ENCODE assay signal across 12 cellular contexts in genomic region chr1:232319106-232319505, GRCh38.
A peak's percentile ranks its signal among the peaks of the same experiment; 100 is the strongest.
DNase-seq lines count a peak whose midpoint lies in the region; ATAC-seq and TF ChIP-seq lines count a peak whose summit lies in the region.
"Had no signal": no experiment of that assay in that cellular context is flagged by ENCODE, and none has a peak within 500 bp of the region (broad histone marks: within the 10 kb centered on the region; RNA-seq: fewer than 3 reads in every experiment).

No MANE protein-coding gene starts in this region.

- H3K4me1 ChIP-seq in H9 (ENCODE audit: insufficient read depth, low read length): 0 out of 2 replicates have a peak, but pooled peaks cover 2% of the 10 kb centered on the region
- peaks cover 38% of the 10 kb centered on the region for H3K4me1 ChIP-seq in cardiac muscle cell (ENCODE audit: low read depth)
- peaks cover 0 to 8% of the 10 kb centered on the region in 2 donors for H3K4me1 ChIP-seq in neuronal stem cell (ENCODE audit: control insufficient read depth in 2 of 2, insufficient read depth in 1 of 2, low read depth in 1 of 2, low read length in 2 of 2)
- H3K4me1 ChIP-seq in MM.1S (ENCODE audit: low read length): no peaks in the 10 kb centered on the region

- H3K36me3 ChIP-seq in cardiac muscle cell: no peaks in the 10 kb centered on the region
- H3K36me3 ChIP-seq in neuronal stem cell (replicated peaks in 1 of 2; ENCODE audit: control insufficient read depth in 2 of 2, insufficient read depth in 2 of 2, low read length in 2 of 2): no peaks in the 10 kb centered on the region
- H3K36me3 ChIP-seq in MM.1S (replicated peaks; ENCODE audit: insufficient read depth, low read length): no peaks in the 10 kb centered on the region

- no peaks in the 10 kb centered on the region for H3K79me2 ChIP-seq in H9 (ENCODE audit: insufficient read depth, low read length)
- H3K79me2 ChIP-seq in MM.1S (ENCODE audit: low read length): no peaks in the 10 kb centered on the region

- ATAC-seq in GM19035 (IDR thresholded peaks at IDR 0.05; ENCODE audit: unreplicated experiment): no peak
- no peak for ATAC-seq in HG02884 (IDR thresholded peaks at IDR 0.05; ENCODE audit: unreplicated experiment)
- ATAC-seq: stimulated activated memory B cell treated with anti-CD40 and anti-IgM and Interleukin-4, amounts not matched to agents 10 μg/mL and 1 μg/mL and 100 μg/mL, for 72 hours had no signal

- no peak overlapping the region for H3K4me3 Mint-ChIP-seq in H9
- H3K4me3 Mint-ChIP-seq: activated naive CD8-positive, alpha-beta T cell treated with anti-CD3 and anti-CD28 coated beads for 36 hours; B cell; stimulated activated memory B cell treated with anti-CD40 and anti-IgM and Interleukin-4, amounts not matched to agents 10 μg/mL and 1 μg/mL and 100 μg/mL, for 72 hours had no signal

- H2BK5ac ChIP-seq in H9 (ENCODE audit: insufficient read length, low read length) (no peak overlapping the region), neuronal stem cell (ENCODE audit: low read length) (no peak overlapping the region)

- H3K4me3 ChIP-seq in cardiac muscle cell (no peak overlapping the region), neuronal stem cell (ENCODE audit: low read length in 2 of 2) (no peak overlapping the region), MM.1S (ENCODE audit: low read length) (no peak overlapping the region)

- no peak overlapping the region for H4K8ac ChIP-seq in H9 (replicated peaks; ENCODE audit: insufficient read length, low read depth, low read length)
- no peak overlapping the region for H4K8ac ChIP-seq in neuronal stem cell (ENCODE audit: low read depth, low read length)

- peak overlapping the region in 1 of 3 experiments; percentile 24; a peak in 1 of 7 replicates for H3K27ac Mint-ChIP-seq in H9
- H3K27ac Mint-ChIP-seq: activated naive CD8-positive, alpha-beta T cell treated with anti-CD3 and anti-CD28 coated beads for 36 hours; B cell; stimulated activated memory B cell treated with anti-CD40 and anti-IgM and Interleukin-4, amounts not matched to agents 10 μg/mL and 1 μg/mL and 100 μg/mL, for 72 hours had no signal

- peak overlapping the region; percentile 8; the same call in 1 of the 2 replicates for H3K14ac ChIP-seq in H9 (ENCODE audit: insufficient read depth, low read length)
- no peak overlapping the region for H3K14ac ChIP-seq in neuronal stem cell (ENCODE audit: low read length)

- H3K18ac ChIP-seq in H9 (ENCODE audit: insufficient read length, low read depth, low read length): no peak overlapping the region
- H3K18ac ChIP-seq in neuronal stem cell (ENCODE audit: low read length): no peak overlapping the region

- no peaks in the 10 kb centered on the region for H3F3A ChIP-seq in MM.1S (ENCODE audit: insufficient read depth, low read length)

- H2AFZ ChIP-seq in H9 (ENCODE audit: low read length): no peak overlapping the region
- peak overlapping the region; percentile 4 for H2AFZ ChIP-seq in neuronal stem cell (ENCODE audit: low read length)
- H2AFZ ChIP-seq in MM.1S (ENCODE audit: low read length): no peak overlapping the region

- H3K4me1 Mint-ChIP-seq in H9: peaks cover 17 to 21% of the 10 kb centered on the region in 2 experiments
- H3K4me1 Mint-ChIP-seq: activated naive CD8-positive, alpha-beta T cell treated with anti-CD3 and anti-CD28 coated beads for 36 hours; B cell; stimulated activated memory B cell treated with anti-CD40 and anti-IgM and Interleukin-4, amounts not matched to agents 10 μg/mL and 1 μg/mL and 100 μg/mL, for 72 hours had no signal

- H2BK20ac ChIP-seq in H9 (ENCODE audit: low read depth, low read length, poor library complexity, severe bottlenecking): no peak overlapping the region

- H2BK15ac ChIP-seq in H9 (ENCODE audit: low read depth, low read length): no peak overlapping the region
- H2BK15ac ChIP-seq in neuronal stem cell (ENCODE audit: low read length): no peak overlapping the region

- H3K9ac ChIP-seq in H9 (ENCODE audit: extremely low read depth, insufficient read length, low read length) (no peak overlapping the region), neuronal stem cell (ENCODE audit: low read depth, low read length, poor library complexity) (no peak overlapping the region), MM.1S (ENCODE audit: low read length) (no peak overlapping the region)

- H4K91ac ChIP-seq in H9 (ENCODE audit: insufficient read length, low read depth, low read length) (no peak overlapping the region), neuronal stem cell (ENCODE audit: low read depth, low read length, poor library complexity) (no peak overlapping the region)

- H2AK5ac ChIP-seq in H9 (ENCODE audit: insufficient read length, low read length) (no peak overlapping the region), neuronal stem cell (ENCODE audit: low read depth, low read length) (no peak overlapping the region)

- no CpG with 5 or more reads among the region's 11 CpGs for WGBS in H9 (ENCODE audit: extremely low coverage, insufficient read length, low lambda C conversion rate)
- WGBS in neuronal stem cell (ENCODE audit: extremely low coverage in 2 of 2, insufficient read length in 2 of 2, insufficient replicate concordance in 1 of 2), 2 donors: no CpG with 5 or more reads among the region's 11 CpGs

- H3K9me2 ChIP-seq in MM.1S (replicated peaks; ENCODE audit: insufficient read depth, low read length): no peaks in the 10 kb centered on the region

- H3K27me3 ChIP-seq in H9 (ENCODE audit: insufficient read depth, low read length) (no peaks in the 10 kb centered on the region), cardiac muscle cell (no peaks in the 10 kb centered on the region), neuronal stem cell (ENCODE audit: control insufficient read depth in 3 of 3, insufficient read depth in 3 of 3, low read depth in 1 of 3, low read length in 3 of 3) (no peaks in the 10 kb centered on the region), MM.1S (replicated peaks; ENCODE audit: insufficient read depth, low read length) (no peaks in the 10 kb centered on the region)

- H2BK120ac ChIP-seq in H9 (ENCODE audit: low read depth, low read length, poor library complexity, severe bottlenecking) (no peak overlapping the region), neuronal stem cell (ENCODE audit: low read depth, low read length) (no peak overlapping the region)

- no peak overlapping the region for H4K5ac ChIP-seq in H9 (ENCODE audit: insufficient read length, low read depth, low read length)

- H3K79me1 ChIP-seq in H9 (ENCODE audit: insufficient read depth, low read depth, low read length, poor library complexity, severe bottlenecking) (no peaks in the 10 kb centered on the region), neuronal stem cell (ENCODE audit: low read depth, low read length) (no peaks in the 10 kb centered on the region)

- no peaks in the 10 kb centered on the region for H3K23me2 ChIP-seq in H9 (ENCODE audit: insufficient read length, low read depth, low read length, poor library complexity, severe bottlenecking)

- H3K36me3 Mint-ChIP-seq in H9 (ENCODE audit: insufficient read depth in 1 of 3, low read depth in 3 of 3): peaks cover 0 to 5% (median 3%) of the 10 kb centered on the region in 3 experiments; a peak in 2 of 7 replicates
- H3K36me3 Mint-ChIP-seq: activated naive CD8-positive, alpha-beta T cell treated with anti-CD3 and anti-CD28 coated beads for 36 hours; stimulated activated memory B cell treated with anti-CD40 and anti-IgM and Interleukin-4, amounts not matched to agents 10 μg/mL and 1 μg/mL and 100 μg/mL, for 72 hours had no signal

- TF ChIP-seq CTCF in H9 (conservative IDR thresholded peaks at IDR 0.05) (no peak), cardiac muscle cell (IDR thresholded peaks at IDR 0.05; ENCODE audit: low read depth, low read length) (no peak), MM.1S (IDR thresholded peaks at IDR 0.05; ENCODE audit: low read length) (no peak)

- H3K4me2 ChIP-seq in H9 (ENCODE audit: insufficient read depth, insufficient read length, low read length): no peak overlapping the region
- H3K4me2 ChIP-seq in neuronal stem cell (ENCODE audit: insufficient read depth, low read length, poor library complexity, severe bottlenecking): no peak overlapping the region
- no peak overlapping the region for H3K4me2 ChIP-seq in MM.1S (ENCODE audit: low read depth, low read length)

- no peaks in the 10 kb centered on the region for H4K20me1 ChIP-seq in H9 (ENCODE audit: control insufficient read depth, insufficient read depth, insufficient read length)
- H4K20me1 ChIP-seq in MM.1S (ENCODE audit: insufficient read depth, low read length): no peaks in the 10 kb centered on the region

- no peaks in the 10 kb centered on the region; the same call in none of the 2 replicates for H3K27me3 Mint-ChIP-seq in H9 (ENCODE audit: low read depth)
- H3K27me3 Mint-ChIP-seq: stimulated activated memory B cell treated with anti-CD40 and anti-IgM and Interleukin-4, amounts not matched to agents 10 μg/mL and 1 μg/mL and 100 μg/mL, for 72 hours had no signal

- no peak overlapping the region for H3K27ac ChIP-seq in H9 (ENCODE audit: insufficient read length, low read depth, low read length)
- peak overlapping the region; percentile 94 for H3K27ac ChIP-seq in cardiac muscle cell
- no peak overlapping the region for H3K27ac ChIP-seq in neuronal stem cell (replicated peaks; ENCODE audit: low read length)
- H3K27ac ChIP-seq in MM.1S (ENCODE audit: low read length): no peak overlapping the region

- no peak overlapping the region for H3T11ph ChIP-seq in H9 (ENCODE audit: low read length)

- H3K56ac ChIP-seq in H9 (ENCODE audit: insufficient read length, low read depth, low read length): no peak overlapping the region

- no peak overlapping the region for H3K4ac ChIP-seq in H9 (ENCODE audit: low read depth, low read length)
- no peak overlapping the region for H3K4ac ChIP-seq in neuronal stem cell (ENCODE audit: low read length)

- DNase-seq in H9 (no peak), NCI-H2171 treated with DMSO at 0.1 percent for 48 hours (lab: John Stamatoyannopoulos, UW) (peak; percentile 95), cardiac muscle cell (ENCODE audit: low read depth in 1 of 2, low spot score in 1 of 2) (peak in 1 of 2 donors; percentile 90), neuronal stem cell (ENCODE audit: low spot score) (no peak), MM.1S (no peak), SKM-1 (lab: John Stamatoyannopoulos, UW; ENCODE audit: unreplicated experiment) (no peak)
- DNase-seq: activated naive CD8-positive, alpha-beta T cell treated with anti-CD3 and anti-CD28 coated beads for 36 hours; stimulated activated CD4-positive, alpha-beta T cell treated with anti-CD3 and anti-CD28 coated beads, Interleukin-4, amount 100 ng/mL, for 4 hours had no signal

- H3K23ac ChIP-seq in H9 (ENCODE audit: insufficient read length, low read depth, low read length): no peak overlapping the region
- no peak overlapping the region for H3K23ac ChIP-seq in neuronal stem cell (ENCODE audit: low read depth, low read length, poor library complexity)

- H2BK12ac ChIP-seq in H9 (ENCODE audit: insufficient read length, low read depth, low read length) (no peak overlapping the region), neuronal stem cell (ENCODE audit: low read length) (no peak overlapping the region)

- H3K9me3 Mint-ChIP-seq in H9: peaks cover 5 to 7% of the 10 kb centered on the region in 2 experiments; a peak in 4 of 5 replicates
- H3K9me3 Mint-ChIP-seq: stimulated activated memory B cell treated with anti-CD40 and anti-IgM and Interleukin-4, amounts not matched to agents 10 μg/mL and 1 μg/mL and 100 μg/mL, for 72 hours had no signal

- H3K9me3 ChIP-seq in H9 (ENCODE audit: control insufficient read depth, low read depth, low read length) (no peaks in the 10 kb centered on the region), cardiac muscle cell (ENCODE audit: low read depth) (no peaks in the 10 kb centered on the region), neuronal stem cell (replicated peaks in 1 of 2; ENCODE audit: control insufficient read depth in 2 of 2, insufficient read depth in 1 of 2, low read depth in 1 of 2, low read length in 2 of 2) (peaks cover 0 to 9% of the 10 kb centered on the region in 2 donors), MM.1S (replicated peaks; ENCODE audit: insufficient read depth, low read length) (no peaks in the 10 kb centered on the region)
